29 cellular contexts compared by ENCODE assay signal in genomic region chr7:115799430-115799829, GRCh38.
"Had no signal": no experiment of that assay in that cellular context is flagged by ENCODE, and none has a peak within 500 bp of the region (broad histone marks: within the 10 kb centered on the region; RNA-seq: fewer than 3 reads in every experiment).

No MANE protein-coding gene starts in this region.

- H3K27me3 Mint-ChIP-seq: stimulated activated memory B cell treated with anti-CD40 and anti-IgM and Interleukin-4, amounts not matched to agents 10 μg/mL and 1 μg/mL and 100 μg/mL, for 72 hours; stimulated activated naive B cell treated with anti-CD40 and anti-IgM and Interleukin-4, amounts not matched to agents 10 μg/mL and 1 μg/mL and 100 μg/mL, for 72 hours; stimulated activated naive CD8-positive, alpha-beta T cell treated with anti-CD3 and anti-CD28 coated beads, Interleukin-15, amount 100 ng/mL, for 72 hours; type B pancreatic cell had no signal

- H3K36me3 Mint-ChIP-seq: stimulated activated effector memory CD8-positive, alpha-beta T cell treated with anti-CD3 and anti-CD28 coated beads, Interleukin-12 subunit alpha, Interleukin-12 subunit beta, amount 100 ng/mL, for 72 hours; stimulated activated memory B cell treated with anti-CD40 and anti-IgM and Interleukin-4, amounts not matched to agents 10 μg/mL and 1 μg/mL and 100 μg/mL, for 72 hours; stimulated activated naive B cell treated with anti-CD40 and anti-IgM and Interleukin-4, amounts not matched to agents 10 μg/mL and 1 μg/mL and 100 μg/mL, for 72 hours; type B pancreatic cell had no signal

- H3K4me1 Mint-ChIP-seq: stimulated activated effector memory CD8-positive, alpha-beta T cell treated with anti-CD3 and anti-CD28 coated beads, Interleukin-12 subunit alpha, Interleukin-12 subunit beta, amount 100 ng/mL, for 72 hours; stimulated activated memory B cell treated with anti-CD40 and anti-IgM and Interleukin-4, amounts not matched to agents 10 μg/mL and 1 μg/mL and 100 μg/mL, for 72 hours; stimulated activated naive B cell treated with anti-CD40 and anti-IgM and Interleukin-4, amounts not matched to agents 10 μg/mL and 1 μg/mL and 100 μg/mL, for 72 hours; stimulated activated naive CD8-positive, alpha-beta T cell treated with anti-CD3 and anti-CD28 coated beads, Interleukin-15, amount 100 ng/mL, for 72 hours had no signal

- DNase-seq: stimulated activated CD4-positive, alpha-beta T cell treated with anti-CD3 and anti-CD28 coated beads, Interleukin-2, amount 100 ng/mL, for 48 hours; stimulated activated CD4-positive, alpha-beta T cell treated with anti-CD3 and anti-CD28 coated beads, Interleukin-4, amount 100 ng/mL, for 1 hour; stimulated activated CD4-positive, alpha-beta T cell treated with anti-CD3 and anti-CD28 coated beads, Interleukin-4, amount 100 ng/mL, for 24 hours; stimulated activated CD4-positive, alpha-beta T cell treated with anti-CD3 and anti-CD28 coated beads, Interleukin-4, amount 100 ng/mL, for 4 hours; stimulated activated CD8-positive, alpha-beta memory T cell treated with anti-CD3 and anti-CD28 coated beads, Interleukin-4, amount 100 ng/mL, for 48 hours; stimulated activated naive B cell treated with anti-CD40 and anti-IgM and Interleukin-4, amounts not matched to agents 10 μg/mL and 1 μg/mL and 100 μg/mL, for 72 hours; stimulated activated naive CD4-positive, alpha-beta T cell; stimulated activated naive CD4-positive, alpha-beta T cell treated with Interleukin-2 at 50 U/mL for 16 hours; stimulated activated naive CD8-positive, alpha-beta T cell treated with anti-CD3 and anti-CD28 coated beads, Interleukin-15, amount 100 ng/mL, for 72 hours; stimulated activated naive CD8-positive, alpha-beta T cell treated with anti-CD3 and anti-CD28 coated beads, Interleukin-15, Interleukin-2, amounts not matched to agents 100 U/mL and 50 U/mL, for 24 hours; stomach; substantia nigra; testis; thyroid gland; tibial artery; transverse colon; trophoblast cell; upper lobe of left lung; upper lobe of right lung; uterus had no signal

- H3K4me1 ChIP-seq: stomach, suprapubic skin, testis, thyroid gland, tibial artery, tibial nerve, transverse colon, upper lobe of left lung, upper lobe of right lung, uterus, vagina had no signal

- H3K36me3 ChIP-seq: stomach, suprapubic skin, thoracic aorta, thyroid gland, tibial artery, tibial nerve, transverse colon, upper lobe of left lung, upper lobe of right lung, uterus, vagina had no signal

- H3K27ac ChIP-seq: stomach, suprapubic skin, testis, thoracic aorta, thyroid gland, tibial artery, tibial nerve, transverse colon, upper lobe of left lung, upper lobe of right lung, uterus, vagina had no signal

- H3K27me3 ChIP-seq: stomach, suprapubic skin, testis, thyroid gland, tibial artery, tibial nerve, transverse colon, upper lobe of left lung, upper lobe of right lung, uterus, vagina had no signal

- H3K9me3 ChIP-seq: stomach, suprapubic skin, testis, thoracic aorta, thyroid gland, tibial artery, tibial nerve, transverse colon, upper lobe of left lung, upper lobe of right lung, uterus, vagina had no signal

- H3K4me3 Mint-ChIP-seq: stimulated activated effector memory CD8-positive, alpha-beta T cell treated with anti-CD3 and anti-CD28 coated beads, Interleukin-12 subunit alpha, Interleukin-12 subunit beta, amount 100 ng/mL, for 72 hours; stimulated activated memory B cell treated with anti-CD40 and anti-IgM and Interleukin-4, amounts not matched to agents 10 μg/mL and 1 μg/mL and 100 μg/mL, for 72 hours; stimulated activated naive B cell treated with anti-CD40 and anti-IgM and Interleukin-4, amounts not matched to agents 10 μg/mL and 1 μg/mL and 100 μg/mL, for 72 hours; stimulated activated naive CD8-positive, alpha-beta T cell treated with anti-CD3 and anti-CD28 coated beads, Interleukin-15, amount 100 ng/mL, for 72 hours; stimulated activated naive CD8-positive, alpha-beta T cell treated with anti-CD3 and anti-CD28 coated beads, Interleukin-15, Interleukin-2, amounts not matched to agents 100 ng/mL and 50 ng/mL, for 24 hours; type B pancreatic cell had no signal

- H3K27ac Mint-ChIP-seq: stimulated activated effector memory CD8-positive, alpha-beta T cell treated with anti-CD3 and anti-CD28 coated beads, Interleukin-12 subunit alpha, Interleukin-12 subunit beta, amount 100 ng/mL, for 72 hours; stimulated activated memory B cell treated with anti-CD40 and anti-IgM and Interleukin-4, amounts not matched to agents 10 μg/mL and 1 μg/mL and 100 μg/mL, for 72 hours; stimulated activated naive B cell treated with anti-CD40 and anti-IgM and Interleukin-4, amounts not matched to agents 10 μg/mL and 1 μg/mL and 100 μg/mL, for 72 hours; stimulated activated naive CD8-positive, alpha-beta T cell treated with anti-CD3 and anti-CD28 coated beads, Interleukin-15, amount 100 ng/mL, for 72 hours; stimulated activated naive CD8-positive, alpha-beta T cell treated with anti-CD3 and anti-CD28 coated beads, Interleukin-15, Interleukin-2, amounts not matched to agents 100 ng/mL and 50 ng/mL, for 24 hours; type B pancreatic cell had no signal

- H3K4me3 ChIP-seq: stomach, suprapubic skin, testis, thoracic aorta, thyroid gland, tibial artery, tibial nerve, transverse colon, upper lobe of left lung, upper lobe of right lung, uterus, vagina had no signal

- H3K9me3 Mint-ChIP-seq: stimulated activated effector memory CD8-positive, alpha-beta T cell treated with anti-CD3 and anti-CD28 coated beads, Interleukin-12 subunit alpha, Interleukin-12 subunit beta, amount 100 ng/mL, for 72 hours; stimulated activated memory B cell treated with anti-CD40 and anti-IgM and Interleukin-4, amounts not matched to agents 10 μg/mL and 1 μg/mL and 100 μg/mL, for 72 hours; stimulated activated naive B cell treated with anti-CD40 and anti-IgM and Interleukin-4, amounts not matched to agents 10 μg/mL and 1 μg/mL and 100 μg/mL, for 72 hours; stimulated activated naive CD8-positive, alpha-beta T cell treated with anti-CD3 and anti-CD28 coated beads, Interleukin-15, amount 100 ng/mL, for 72 hours; stimulated activated naive CD8-positive, alpha-beta T cell treated with anti-CD3 and anti-CD28 coated beads, Interleukin-15, Interleukin-2, amounts not matched to agents 100 ng/mL and 50 ng/mL, for 24 hours; type B pancreatic cell had no signal

- ATAC-seq: stimulated activated effector memory CD8-positive, alpha-beta T cell treated with anti-CD3 and anti-CD28 coated beads, Interleukin-12 subunit alpha, Interleukin-12 subunit beta, amount 100 ng/mL, for 72 hours; stimulated activated memory B cell treated with anti-CD40 and anti-IgM and Interleukin-4, amounts not matched to agents 10 μg/mL and 1 μg/mL and 100 μg/mL, for 72 hours; stimulated activated naive B cell treated with anti-CD40 and anti-IgM and Interleukin-4, amounts not matched to agents 10 μg/mL and 1 μg/mL and 100 μg/mL, for 72 hours; stimulated activated naive CD8-positive, alpha-beta T cell treated with anti-CD3 and anti-CD28 coated beads, Interleukin-15, amount 100 ng/mL, for 72 hours; stimulated activated naive CD8-positive, alpha-beta T cell treated with anti-CD3 and anti-CD28 coated beads, Interleukin-15, Interleukin-2, amounts not matched to agents 100 U/mL and 50 U/mL, for 24 hours; upper lobe of right lung had no signal

- FAIRE-seq: urothelium cell line had no signal
